ENCODE assay signal across 16 cellular contexts in genomic region chr1:67040405-67040804, GRCh38.
"Had no signal": no experiment of that assay in that cellular context is flagged by ENCODE, and none has a peak within 500 bp of the region (broad histone marks: within the 10 kb centered on the region; RNA-seq: fewer than 3 reads in every experiment).

No MANE protein-coding gene starts in this region.

- H3K4me3 Mint-ChIP-seq: neural crest cell, type B pancreatic cell had no signal

- DNase-seq: cortex of kidney; dorsolateral prefrontal cortex; effector CD8-positive, alpha-beta T cell; foreskin fibroblast; glutamatergic neuron; islet precursor cell; mammary epithelial cell; mucosa of descending colon; naive thymus-derived CD8-positive, alpha-beta T cell; right cardiac atrium; stimulated activated CD4-positive, alpha-beta T cell treated with anti-CD3 and anti-CD28 coated beads, Interleukin-2, amount 100 ng/mL, for 48 hours; stimulated activated naive CD4-positive, alpha-beta T cell treated with Interleukin-2 at 50 U/mL for 16 hours had no signal

- H3K9me3 ChIP-seq: gastroesophageal sphincter, mucosa of descending colon had no signal

- H3K27me3 Mint-ChIP-seq: naive thymus-derived CD8-positive, alpha-beta T cell; type B pancreatic cell had no signal

- H3K4me1 Mint-ChIP-seq: neural crest cell had no signal

- H3K27ac ChIP-seq: dorsolateral prefrontal cortex, gastroesophageal sphincter had no signal

- H3K4me2 ChIP-seq: smooth muscle cell had no signal

- H3K27ac Mint-ChIP-seq: type B pancreatic cell had no signal

- H3K9me3 Mint-ChIP-seq: type B pancreatic cell had no signal

- H3K4me3 ChIP-seq: dorsolateral prefrontal cortex, gastroesophageal sphincter, mucosa of descending colon, smooth muscle cell had no signal

- H3K27me3 ChIP-seq: dorsolateral prefrontal cortex, gastroesophageal sphincter had no signal
